ENCODE assay signal across 8 cellular contexts in genomic region chr2:40488101-40488598, GRCh38. TPM values are rescaled to one million over a fixed set of nuclear protein-coding genes. Genes with fewer than 3 reads are reported as not detected.
DNase-seq lines count a peak whose midpoint lies in the region; ATAC-seq and TF ChIP-seq lines count a peak whose summit lies in the region.

No MANE protein-coding gene starts in this region.

- H3K4me2 ChIP-seq in skeletal muscle satellite cell (ENCODE audit: low read length): peak overlapping the region; percentile 67

- TF ChIP-seq CTCF in foreskin keratinocyte (conservative IDR thresholded peaks at IDR 0.05): peak; percentile 66

- peak overlapping the region; percentile 32 for H3K9ac ChIP-seq in skeletal muscle satellite cell (ENCODE audit: low read depth, low read length)

- H3K36me3 ChIP-seq in skeletal muscle satellite cell (ENCODE audit: insufficient read depth, low read length): no peaks in the 10 kb centered on the region

- ATAC-seq in foreskin keratinocyte (peak; percentile 31), GM21619 (IDR thresholded peaks at IDR 0.05; ENCODE audit: unreplicated experiment) (no peak)

- no peaks in the 10 kb centered on the region for H3K9me3 ChIP-seq in skeletal muscle satellite cell (replicated peaks; ENCODE audit: low read length)

- H3K27me3 ChIP-seq in foreskin keratinocyte (no peaks in the 10 kb centered on the region), skeletal muscle satellite cell (ENCODE audit: control insufficient read depth, insufficient read depth, low read length) (no peaks in the 10 kb centered on the region)

- H3K27ac ChIP-seq in foreskin keratinocyte: no peak overlapping the region

- DNase-seq in H4 (ENCODE audit: low spot score): peak; percentile 32
- DNase-seq in OCI-M1 (lab: John Stamatoyannopoulos, UW): peak; percentile 80
- peak; percentile 9 to 38 for DNase-seq in foreskin keratinocyte
- no peak for DNase-seq in HuH-7 (ENCODE audit: low spot score)
- no peak for DNase-seq in activated naive CD4-positive, alpha-beta T cell treated with anti-CD3 and anti-CD28 coated beads, Interleukin-2, amount 50 U/mL, for 16 hours
- DNase-seq in NCI-H510A treated with DMSO at 0.1 percent for 48 hours (lab: John Stamatoyannopoulos, UW): no peak

- H3K4me1 ChIP-seq in foreskin keratinocyte (no peaks in the 10 kb centered on the region), skeletal muscle satellite cell (ENCODE audit: control insufficient read depth, insufficient read depth, low read length) (peaks cover 24% of the 10 kb centered on the region)

- no peak overlapping the region for H3K4me3 ChIP-seq in skeletal muscle satellite cell (ENCODE audit: low read length)

RNA-seq across cellular contexts. Expression of gene SLC8A1, which starts 36.3 kb away (rescaled TPM):
- not detected in 2 replicates for total RNA-seq in H4 (2014; rRNA removed; shearing (Covaris generic))
- total RNA-seq in foreskin keratinocyte: 19.9 and 20.4 TPM in 2 replicates
- 0.64 and 0.96 TPM in 2 replicates for polyA plus RNA-seq in foreskin keratinocyte
- 22.9 and 24.1 TPM in 2 replicates for total RNA-seq in skeletal muscle satellite cell (2012; rRNA removed)

Comparison
In these comparisons a context has a peak if more than half of its experiments do, and no peak if none do; other contexts are left out.
1. DNase-seq: peak in H4 (single experiment), OCI-M1 (single experiment) and foreskin keratinocyte (2 of 2); none in HuH-7 (single experiment), activated naive CD4-positive, alpha-beta T cell treated with anti-CD3 and anti-CD28 coated beads, Interleukin-2, amount 50 U/mL, for 16 hours (single experiment) and NCI-H510A treated with DMSO at 0.1 percent for 48 hours (single experiment).
2. RNA of gene SLC8A1, which starts 36.3 kb away (total RNA-seq): 19.9 to 20.4 TPM in foreskin keratinocyte; not detected in H4; every median in the first group is over 10 times any median in the second.